In the genomic region with DNA sequence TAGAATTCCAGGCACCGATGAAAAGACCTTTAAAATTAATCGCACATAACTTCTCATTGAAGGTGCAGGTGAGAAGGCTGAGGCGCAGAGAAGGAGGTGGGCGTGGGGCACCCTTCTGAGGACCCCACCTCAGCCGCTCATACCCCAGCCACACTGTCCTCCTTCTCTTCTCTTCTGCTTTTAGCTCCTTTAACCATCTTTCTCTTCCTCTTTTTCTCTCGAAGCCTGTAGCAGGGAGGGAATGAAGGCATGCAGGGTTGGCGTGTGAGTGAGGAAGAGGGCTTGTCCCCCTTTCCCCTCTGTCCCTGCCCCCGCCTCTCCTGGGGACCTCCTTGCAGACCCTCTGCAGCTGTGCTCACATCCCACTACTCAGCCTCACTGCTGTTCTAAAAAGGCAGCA, we compare ENCODE assay signal across 9 cellular contexts. TPM values are rescaled to one million over a fixed set of nuclear protein-coding genes. Genes with fewer than 3 reads are reported as not detected.
DNase-seq lines count a peak whose midpoint lies in the region; TF ChIP-seq lines count a peak whose summit lies in the region.
"Had no signal": no experiment of that assay in that cellular context is flagged by ENCODE, and none has a peak within 500 bp of the region (broad histone marks: within the 10 kb centered on the region; RNA-seq: fewer than 3 reads in every experiment).

No MANE protein-coding gene starts in this region.

- H3K4me3 ChIP-seq in NB4 (ENCODE audit: low read depth, low read length), result no peak overlapping the region
- H3K4me3 ChIP-seq in neuronal stem cell (ENCODE audit: low read length in 2 of 2), result no peak overlapping the region
- H3K4me3 ChIP-seq: BLaER1 treated with 17β-estradiol and CSF1 and Interleukin-3, amounts not matched to agents 10 nM and 100 nM; SJSA1 had no signal

- no peaks in the 10 kb centered on the region for H3K79me1 ChIP-seq in neuronal stem cell (ENCODE audit: low read depth, low read length)

- WGBS in neuronal stem cell (ENCODE audit: extremely low coverage in 2 of 2, insufficient read length in 2 of 2, insufficient replicate concordance in 1 of 2), 2 donors, result no CpG with 5 or more reads among the region's 8 CpGs

- H4K8ac ChIP-seq in neuronal stem cell (ENCODE audit: low read depth, low read length), result no peak overlapping the region

- H3K36me3 ChIP-seq in neuronal stem cell (replicated peaks in 1 of 2; ENCODE audit: control insufficient read depth in 2 of 2, insufficient read depth in 2 of 2, low read length in 2 of 2), result no peaks in the 10 kb centered on the region
- H3K36me3 ChIP-seq: BLaER1 treated with 17β-estradiol and CSF1 and Interleukin-3, amounts not matched to agents 10 nM and 100 nM; SJSA1 had no signal

- no peak for TF ChIP-seq POLR2A in NB4 (IDR thresholded peaks at IDR 0.05; ENCODE audit: extremely low read depth, insufficient read length)

- in situ Hi-C loops in KBM-7 (cut with MboI; ENCODE audit: low pct_unique_long_range_greater_than_20kb, low sequenced_read_pairs), result no loop called here

- H3K4me1 ChIP-seq in neuronal stem cell (ENCODE audit: control insufficient read depth in 2 of 2, insufficient read depth in 1 of 2, low read depth in 1 of 2, low read length in 2 of 2), result peaks cover 0 to 2% of the 10 kb centered on the region in 2 donors
- H3K4me1 ChIP-seq: SJSA1 had no signal

- no peak for TF ChIP-seq CTCF in NB4 (IDR thresholded peaks at IDR 0.05; ENCODE audit: low read depth, low read length)

- H3K23ac ChIP-seq in neuronal stem cell (ENCODE audit: low read depth, low read length, poor library complexity), result peak overlapping the region; percentile 5

- peak; percentile 7 for DNase-seq in KBM-7
- DNase-seq in NB4 (ENCODE audit: low read depth), result peak; percentile 9
- DNase-seq in SKM-1 treated with dmso at 0.1 percent for 144 hours (lab: John Stamatoyannopoulos, UW; ENCODE audit: unreplicated experiment), result peak; percentile 83
- no peak for DNase-seq in neuronal stem cell (ENCODE audit: low spot score)
- no peak for DNase-seq in activated CD4-positive, alpha-beta T cell treated with anti-CD3 and anti-CD28 coated beads, Interleukin-2, amount 50 U/mL, for 1 hour
- DNase-seq in AML-193 (lab: John Stamatoyannopoulos, UW), result no peak
- DNase-seq in NCI-H1105 treated with DMSO at 0.1 percent for 48 hours (lab: John Stamatoyannopoulos, UW), result no peak

- H2AFZ ChIP-seq in neuronal stem cell (ENCODE audit: low read length), result no peak overlapping the region

- H2AK5ac ChIP-seq in neuronal stem cell (ENCODE audit: low read depth, low read length), result no peak overlapping the region

- H3K27me3 ChIP-seq in neuronal stem cell (ENCODE audit: control insufficient read depth in 3 of 3, insufficient read depth in 3 of 3, low read depth in 1 of 3, low read length in 3 of 3), result no peaks in the 10 kb centered on the region
- H3K27me3 ChIP-seq: BLaER1 treated with 17β-estradiol and CSF1 and Interleukin-3, amounts not matched to agents 10 nM and 100 nM; SJSA1 had no signal

- no peak overlapping the region for H2BK120ac ChIP-seq in neuronal stem cell (ENCODE audit: low read depth, low read length)

- no peak overlapping the region for H3K9ac ChIP-seq in neuronal stem cell (ENCODE audit: low read depth, low read length, poor library complexity)
- H3K9ac ChIP-seq: BLaER1 treated with 17β-estradiol and CSF1 and Interleukin-3, amounts not matched to agents 10 nM and 100 nM had no signal

- no peak overlapping the region for H2BK12ac ChIP-seq in neuronal stem cell (ENCODE audit: low read length)

- H3K9me3 ChIP-seq in neuronal stem cell (replicated peaks in 1 of 2; ENCODE audit: control insufficient read depth in 2 of 2, insufficient read depth in 1 of 2, low read depth in 1 of 2, low read length in 2 of 2), result no peaks in the 10 kb centered on the region
- H3K9me3 ChIP-seq: BLaER1 treated with 17β-estradiol and CSF1 and Interleukin-3, amounts not matched to agents 10 nM and 100 nM; SJSA1 had no signal

- no peak overlapping the region for H3K18ac ChIP-seq in neuronal stem cell (ENCODE audit: low read length)

- no peak overlapping the region for H3K4ac ChIP-seq in neuronal stem cell (ENCODE audit: low read length)

- H4K91ac ChIP-seq in neuronal stem cell (ENCODE audit: low read depth, low read length, poor library complexity), result no peak overlapping the region

- no peak overlapping the region for H3K27ac ChIP-seq in neuronal stem cell (replicated peaks; ENCODE audit: low read length)
- H3K27ac ChIP-seq: BLaER1 treated with 17β-estradiol and CSF1 and Interleukin-3, amounts not matched to agents 10 nM and 100 nM; SJSA1 had no signal

- H2BK15ac ChIP-seq in neuronal stem cell (ENCODE audit: low read length), result peak overlapping the region; percentile 97

- H2BK5ac ChIP-seq in neuronal stem cell (ENCODE audit: low read length), result no peak overlapping the region

- H3K4me2 ChIP-seq in neuronal stem cell (ENCODE audit: insufficient read depth, low read length, poor library complexity, severe bottlenecking), result no peak overlapping the region

- H3K14ac ChIP-seq in neuronal stem cell (ENCODE audit: low read length), result no peak overlapping the region

RNA-seq across cellular contexts. Expression of a gene that starts 57.8 kb away (rescaled TPM):
- polyA plus RNA-seq in neuronal stem cell (2013, experiment 1 of 2), result 0.61 TPM
- 0.40 TPM for polyA plus RNA-seq in neuronal stem cell (2013, experiment 2 of 2)

Comparison
In these comparisons a context has a peak if more than half of its experiments do, and no peak if none do; other contexts are left out.
1. DNase-seq: peak in KBM-7 (single experiment), NB4 (single experiment) and SKM-1 treated with dmso at 0.1 percent for 144 hours (single experiment); none in neuronal stem cell (single experiment), activated CD4-positive, alpha-beta T cell treated with anti-CD3 and anti-CD28 coated beads, Interleukin-2, amount 50 U/mL, for 1 hour (single experiment), AML-193 (0 of 2) and NCI-H1105 treated with DMSO at 0.1 percent for 48 hours (single experiment).